Comparison of ENCODE assay signal across 18 cellular contexts in the genomic region with DNA sequence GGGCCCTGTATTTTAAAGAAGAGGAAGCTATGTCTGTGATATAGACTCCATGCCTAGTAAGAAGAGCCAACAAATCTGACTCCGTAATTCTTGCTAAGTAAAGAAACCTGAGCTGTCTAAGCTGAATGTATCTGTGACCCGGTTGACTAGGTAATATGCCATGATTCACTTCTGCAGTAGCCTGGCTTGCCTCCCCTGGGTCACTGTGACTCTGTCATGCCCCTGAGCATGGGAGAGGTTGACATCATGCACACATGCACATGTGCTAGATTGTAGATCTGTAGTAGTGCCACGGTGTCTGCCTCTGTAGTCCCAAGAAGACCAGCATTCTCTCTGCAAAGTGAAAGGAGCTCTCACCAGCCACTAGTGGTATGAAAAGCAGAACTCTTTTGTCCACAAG. TPM values are rescaled to one million over a fixed set of nuclear protein-coding genes. Genes with fewer than 3 reads are reported as not detected.
DNase-seq lines count a peak whose midpoint lies in the region; ATAC-seq, FAIRE-seq and TF ChIP-seq lines count a peak whose summit lies in the region.
"Had no signal": no experiment of that assay in that cellular context is flagged by ENCODE, and none has a peak within 500 bp of the region (broad histone marks: within the 10 kb centered on the region; RNA-seq: fewer than 3 reads in every experiment).

No MANE protein-coding gene starts in this region.

- FAIRE-seq in small intestine (lab: Jason Lieb, UNC): no peak
- FAIRE-seq: GM12892 had no signal

- H3K36me3 ChIP-seq in prostate gland: no peaks in the 10 kb centered on the region
- H3K36me3 ChIP-seq in small intestine (ENCODE audit: control insufficient read depth in 2 of 2, insufficient read depth in 2 of 2, low read length in 2 of 2): no peaks in the 10 kb centered on the region
- H3K36me3 ChIP-seq: brain microvascular endothelial cell, thoracic aorta had no signal

- TF ChIP-seq POLR2A in prostate gland (IDR thresholded peaks at IDR 0.05): peak; percentile 17

- H3K9me3 ChIP-seq in prostate gland: no peaks in the 10 kb centered on the region
- H3K9me3 ChIP-seq in small intestine (ENCODE audit: control insufficient read depth, low read depth): no peaks in the 10 kb centered on the region
- H3K9me3 ChIP-seq: BLaER1 treated with 17β-estradiol and CSF1 and Interleukin-3, amounts not matched to agents 10 nM and 100 nM; mucosa of descending colon; thoracic aorta had no signal

- H3K27me3 ChIP-seq in prostate gland (replicated peaks; ENCODE audit: insufficient read depth) (no peaks in the 10 kb centered on the region), small intestine (ENCODE audit: control insufficient read depth in 2 of 2, insufficient read depth in 2 of 2, low read length in 2 of 2) (no peaks in the 10 kb centered on the region)
- H3K27me3 ChIP-seq: BLaER1 treated with 17β-estradiol and CSF1 and Interleukin-3, amounts not matched to agents 10 nM and 100 nM; brain microvascular endothelial cell had no signal

- H3K27ac ChIP-seq in coronary artery: no peak overlapping the region
- H3K27ac ChIP-seq in prostate gland: peak overlapping the region; percentile 38 to 72
- H3K27ac ChIP-seq in small intestine (ENCODE audit: low read depth in 1 of 2, low read length in 1 of 2): no peak overlapping the region
- H3K27ac ChIP-seq: BLaER1 treated with 17β-estradiol and CSF1 and Interleukin-3, amounts not matched to agents 10 nM and 100 nM; brain microvascular endothelial cell had no signal

- ATAC-seq in GM18907 (IDR thresholded peaks at IDR 0.05; ENCODE audit: unreplicated experiment) (no peak), HG03025 (IDR thresholded peaks at IDR 0.05; ENCODE audit: low FRiP score, unreplicated experiment) (no peak), HG02571 (IDR thresholded peaks at IDR 0.05; ENCODE audit: unreplicated experiment) (no peak)
- ATAC-seq: effector memory CD8-positive, alpha-beta T cell; mucosa of descending colon; SK-N-SH treated with all-trans-retinoic acid at 6 μM for 48 hours had no signal

- 43% methylated on average over 3 of the region's 3 CpGs for WGBS in prostate gland
- WGBS in small intestine, 3 donors: 89 to 93% (median 90%) methylated on average over 3 of the region's 3 CpGs

- TF ChIP-seq CTCF in coronary artery (IDR thresholded peaks at IDR 0.05) (no peak), prostate gland (IDR thresholded peaks at IDR 0.05) (no peak)

- DNase-seq in ELR (ENCODE audit: low read depth) (peak; percentile 30), NCI-H69 (lab: John Stamatoyannopoulos, UW) (peak; percentile 17), coronary artery (ENCODE audit: low spot score) (peak; percentile 53), prostate gland (ENCODE audit: low spot score) (no peak), small intestine (no peak)
- DNase-seq: brain microvascular endothelial cell; effector memory CD8-positive, alpha-beta T cell; foreskin melanocyte; mucosa of descending colon; occipital lobe; stimulated activated CD4-positive, alpha-beta T cell treated with anti-CD3 and anti-CD28 coated beads, Interleukin-12 subunit alpha, Interleukin-12 subunit beta, amount 100 ng/mL, for 4 hours had no signal

- no peak overlapping the region for H3K4me3 ChIP-seq in coronary artery
- no peak overlapping the region for H3K4me3 ChIP-seq in prostate gland
- no peak overlapping the region for H3K4me3 ChIP-seq in small intestine (ENCODE audit: low read depth in 1 of 2, low read length in 2 of 2)
- H3K4me3 ChIP-seq: BLaER1 treated with 17β-estradiol and CSF1 and Interleukin-3, amounts not matched to agents 10 nM and 100 nM; mucosa of descending colon; thoracic aorta had no signal

- intact Hi-C loops in prostate gland (cut with DNase I): loop anchor here (5.0 kb wide), 1 partner anchor 141 kb away; no protein-coding TSS in a partner anchor

- H3K4me1 ChIP-seq in prostate gland (replicated peaks) (peaks cover 23% of the 10 kb centered on the region), small intestine (ENCODE audit: control insufficient read depth in 2 of 2, insufficient read depth in 1 of 2, low read depth in 1 of 2, low read length in 1 of 2) (peaks cover 0 to 2% of the 10 kb centered on the region in 2 donors)

RNA-seq across cellular contexts. Expression of a gene that starts 9.1 kb away (rescaled TPM):
- 10 to 100 TPM; 26.2 to 37.5 TPM for total RNA-seq in prostate gland
- polyA plus RNA-seq in small intestine: 10 to 100 TPM in 2 of 3 donors, 1 to 10 TPM in 1; 9.4 to 22.1 (median 21.6) TPM

Comparison
In these comparisons a context has a peak if more than half of its experiments do, and no peak if none do; other contexts are left out.
1. DNase-seq: peak in ELR (single experiment), NCI-H69 (single experiment) and coronary artery (single experiment); none in prostate gland (single experiment) and small intestine (single experiment).
2. H3K27ac ChIP-seq: peak in prostate gland (2 of 2); none in coronary artery (0 of 2) and small intestine (0 of 2).